Comparison of ENCODE assay signal across 26 cellular contexts in genomic region chr4:104129243-104129642, GRCh38.
DNase-seq lines count a peak whose midpoint lies in the region; ATAC-seq and TF ChIP-seq lines count a peak whose summit lies in the region.
"Had no signal": no experiment of that assay in that cellular context is flagged by ENCODE, and none has a peak within 500 bp of the region (broad histone marks: within the 10 kb centered on the region; RNA-seq: fewer than 3 reads in every experiment).

No MANE protein-coding gene starts in this region.

- peak; percentile 11 for ATAC-seq in GM18909 (IDR thresholded peaks at IDR 0.05; ENCODE audit: poor library complexity, unreplicated experiment)
- peak; percentile 56 for ATAC-seq in left lung
- no peak for ATAC-seq in gastrocnemius medialis
- ATAC-seq: naive thymus-derived CD8-positive, alpha-beta T cell; Right ventricle myocardium inferior had no signal

- H3K27me3 ChIP-seq in left lung (no peaks in the 10 kb centered on the region), gastrocnemius medialis (no peaks in the 10 kb centered on the region)
- H3K27me3 ChIP-seq: adrenal gland, upper lobe of right lung had no signal

- H3K4me1 ChIP-seq in left lung (no peaks in the 10 kb centered on the region), gastrocnemius medialis (no peaks in the 10 kb centered on the region)
- H3K4me1 ChIP-seq: adrenal gland, upper lobe of right lung had no signal

- H3K4me3 ChIP-seq in left lung: no peak overlapping the region
- no peak overlapping the region for H3K4me3 ChIP-seq in gastrocnemius medialis
- H3K4me3 ChIP-seq: adrenal gland, GM23248, lung, skin epidermis, upper lobe of right lung had no signal

- TF ChIP-seq POLR2A in gastrocnemius medialis (IDR thresholded peaks at IDR 0.05): no peak

- intact Hi-C loops in left lung (cut with DNase I): no loop called here
- intact Hi-C loops in posterior cingulate gyrus (cut with DNase I): no loop called here
- intact Hi-C loops in gastrocnemius medialis (cut with DNase I; ENCODE audit: low total_unique reads): no loop called here

- TF ChIP-seq CTCF in 22Rv1 (IDR thresholded peaks at IDR 0.05) (no peak), left lung (IDR thresholded peaks at IDR 0.05) (no peak), gastrocnemius medialis (IDR thresholded peaks at IDR 0.05 in 4 of 5, conservative IDR thresholded peaks at IDR 0.05 in 1 of 5) (no peak)

- in situ Hi-C loops in gastrocnemius medialis (cut with MboI; ENCODE audit: low sequenced_read_pairs in 4 of 4): no loop called here

- H3K27ac ChIP-seq in 22Rv1 (peak overlapping the region; percentile 95), left lung (no peak overlapping the region), gastrocnemius medialis (no peak overlapping the region)
- H3K27ac ChIP-seq: adrenal gland, GM23248, skin epidermis, upper lobe of right lung had no signal

- peak; percentile 20 for DNase-seq in NCI-H69 (lab: John Stamatoyannopoulos, UW)
- no peak for DNase-seq in left lung
- DNase-seq in posterior cingulate gyrus: no peak
- DNase-seq in COLO829 (ENCODE audit: low spot score): no peak
- DNase-seq in NCI-H2107 (lab: John Stamatoyannopoulos, UW): no peak
- no peak for DNase-seq in gastrocnemius medialis
- DNase-seq: activated CD4-positive, alpha-beta memory T cell treated with anti-CD3 and anti-CD28 coated beads for 36 hours; activated CD4-positive, alpha-beta T cell treated with anti-CD3 and anti-CD28 coated beads for 1 hour; activated naive CD4-positive, alpha-beta T cell treated with anti-CD3 and anti-CD28 coated beads, Interleukin-2, amount 10 ng/mL, durations not matched to agents 7 days and 5 days; adrenal gland; dermis blood vessel endothelial cell; EL; foreskin melanocyte; GM23248; naive thymus-derived CD8-positive, alpha-beta T cell; NCI-H2029 treated with DMSO at 0.1 percent for 48 hours; NCI-H226; nucleus accumbens; stimulated activated naive CD4-positive, alpha-beta T cell treated with Interleukin-2 at 50 U/mL for 16 hours; T-helper 2 cell; upper lobe of right lung had no signal

- H3K36me3 ChIP-seq in left lung (no peaks in the 10 kb centered on the region), gastrocnemius medialis (no peaks in the 10 kb centered on the region)
- H3K36me3 ChIP-seq: adrenal gland, upper lobe of right lung had no signal

- H3K9me3 ChIP-seq in left lung (peaks cover 0 to under 1% of the 10 kb centered on the region in 2 donors), gastrocnemius medialis (no peaks in the 10 kb centered on the region)
- H3K9me3 ChIP-seq: adrenal gland, upper lobe of right lung had no signal

Comparison
In these comparisons a context has a peak if more than half of its experiments do, and no peak if none do; other contexts are left out.
1. ATAC-seq: peak in GM18909 (single experiment) and left lung (single experiment); none in gastrocnemius medialis (0 of 2).